9 cellular contexts compared by ENCODE assay signal in genomic region chr1:234604393-234604725, GRCh38. TPM values are rescaled to one million over a fixed set of nuclear protein-coding genes. Genes with fewer than 3 reads are reported as not detected.
DNase-seq lines count a peak whose midpoint lies in the region; TF ChIP-seq lines count a peak whose summit lies in the region.
"Had no signal": no experiment of that assay in that cellular context is flagged by ENCODE, and none has a peak within 500 bp of the region (broad histone marks: within the 10 kb centered on the region; RNA-seq: fewer than 3 reads in every experiment).

No MANE protein-coding gene starts in this region.

- peak overlapping the region; percentile 92 to 100 (median 100) for H3K27ac ChIP-seq in adrenal gland
- peak overlapping the region; percentile 97 to 100 for H3K27ac ChIP-seq in liver (ENCODE audit: low read depth in 1 of 2, low read length in 2 of 2)
- peak overlapping the region; percentile 48 for H3K27ac ChIP-seq in thymus (ENCODE audit: low read depth)

- peaks cover 49% of the 10 kb centered on the region for H3K4me1 Mint-ChIP-seq in activated CD4-positive, alpha-beta T cell treated with anti-CD3 and anti-CD28 coated beads, Interleukin-2, amount 10 ng/mL, durations not matched to agents 24 days and 14 days

- H3K36me3 ChIP-seq in adrenal gland (replicated peaks in 1 of 2) (peaks cover 0 to 38% of the 10 kb centered on the region in 2 donors), liver (ENCODE audit: control insufficient read depth in 4 of 4, insufficient read depth in 3 of 4, low read depth in 1 of 4, low read length in 3 of 4) (peaks cover 0 to 11% (median under 1%) of the 10 kb centered on the region in 4 donors), thymus (ENCODE audit: control insufficient read depth, insufficient read depth) (peaks cover 5% of the 10 kb centered on the region)

- TF ChIP-seq RAD21 in liver (IDR thresholded peaks at IDR 0.05), result no peak

- H3K36me3 Mint-ChIP-seq in activated CD4-positive, alpha-beta T cell treated with anti-CD3 and anti-CD28 coated beads, Interleukin-2, amount 10 ng/mL, durations not matched to agents 24 days and 14 days (ENCODE audit: low read depth), result peaks cover 62% of the 10 kb centered on the region

- TF ChIP-seq CTCF in adrenal gland (IDR thresholded peaks at IDR 0.05) (no peak), liver (IDR thresholded peaks at IDR 0.05; ENCODE audit: low read depth, low read length, missing input control) (no peak)

- H3K27me3 Mint-ChIP-seq in activated CD4-positive, alpha-beta T cell treated with anti-CD3 and anti-CD28 coated beads, Interleukin-2, amount 10 ng/mL, durations not matched to agents 24 days and 14 days, result no peaks in the 10 kb centered on the region

- TF ChIP-seq POLR2A in adrenal gland (IDR thresholded peaks at IDR 0.05), result no peak

- H3K9me3 ChIP-seq in adrenal gland (replicated peaks in 1 of 3), result no peaks in the 10 kb centered on the region
- no peaks in the 10 kb centered on the region for H3K9me3 ChIP-seq in liver (ENCODE audit: control insufficient read depth in 4 of 4, low read length in 3 of 4)
- H3K9me3 ChIP-seq in thymus (ENCODE audit: control insufficient read depth), result no peaks in the 10 kb centered on the region

- peaks cover 55 to 63% of the 10 kb centered on the region in 2 donors for H3K4me1 ChIP-seq in adrenal gland (replicated peaks in 1 of 2)
- H3K4me1 ChIP-seq in liver (ENCODE audit: control insufficient read depth in 4 of 4, insufficient read depth in 4 of 4, low read length in 3 of 4), result peaks cover 2 to 49% (median 28%) of the 10 kb centered on the region in 4 donors
- H3K4me1 ChIP-seq in thymus (ENCODE audit: control insufficient read depth, insufficient read depth, low read length), result peaks cover 36% of the 10 kb centered on the region

- H3K9ac ChIP-seq in liver (ENCODE audit: low read depth in 1 of 2, low read length in 2 of 2), result peak overlapping the region; percentile 99 to 100

- H3K4me3 ChIP-seq in adrenal gland (peak overlapping the region in 1 of 4 donors; percentile 93), liver (ENCODE audit: low read depth in 1 of 3, low read length in 3 of 3) (peak overlapping the region; percentile 75 to 98 (median 94)), thymus (ENCODE audit: low read length) (peak overlapping the region; percentile 4)

- no peak for DNase-seq in activated CD4-positive, alpha-beta T cell treated with anti-CD3 and anti-CD28 coated beads, Interleukin-2, amount 10 ng/mL, durations not matched to agents 24 days and 14 days
- no peak for DNase-seq in activated CD4-positive, alpha-beta T cell treated with anti-CD3 and anti-CD28 coated beads, Interleukin-2, amount 50 U/mL, for 48 hours
- no peak for DNase-seq in adrenal gland
- no peak for DNase-seq in LoVo (ENCODE audit: low spot score)
- DNase-seq in NOMO-1 (lab: John Stamatoyannopoulos, UW; ENCODE audit: unreplicated experiment in 2 of 2), result no peak
- no peak for DNase-seq in HCEC 1CT
- DNase-seq: retina had no signal

- no peaks in the 10 kb centered on the region for H3K9me3 Mint-ChIP-seq in activated CD4-positive, alpha-beta T cell treated with anti-CD3 and anti-CD28 coated beads, Interleukin-2, amount 10 ng/mL, durations not matched to agents 24 days and 14 days

- H3K27ac Mint-ChIP-seq in activated CD4-positive, alpha-beta T cell treated with anti-CD3 and anti-CD28 coated beads, Interleukin-2, amount 10 ng/mL, durations not matched to agents 24 days and 14 days, result peak overlapping the region; percentile 98

- intact Hi-C loops in activated CD4-positive, alpha-beta T cell treated with anti-CD3 and anti-CD28 coated beads, Interleukin-2, amount 10 ng/mL, durations not matched to agents 24 days and 14 days (cut with micrococcal nuclease), result loop anchor here (5.0 to 10.0 kb wide), 2 partner anchors 523 to 1260 kb away; partner anchors contain the start of genes LYST and TOMM20
- intact Hi-C loops in adrenal gland (cut with DNase I), result loop anchor here in 1 of 2 donors (10.0 kb wide), 1 partner anchor 380 kb away; no protein-coding TSS in a partner anchor

- H3K27me3 ChIP-seq in adrenal gland, result no peaks in the 10 kb centered on the region
- H3K27me3 ChIP-seq in liver (ENCODE audit: control insufficient read depth in 4 of 4, insufficient read depth in 4 of 4, low read length in 3 of 4), result no peaks in the 10 kb centered on the region
- H3K27me3 ChIP-seq in thymus (ENCODE audit: control insufficient read depth, insufficient read depth), result no peaks in the 10 kb centered on the region

- H3K4me3 Mint-ChIP-seq in activated CD4-positive, alpha-beta T cell treated with anti-CD3 and anti-CD28 coated beads, Interleukin-2, amount 10 ng/mL, durations not matched to agents 24 days and 14 days, result peak overlapping the region; percentile 97

TF ChIP-seq in liver, 16 proteins besides CTCF, POLR2A, EP300 and RAD21:
- TF ChIP-seq GABPA (IDR thresholded peaks at IDR 0.05 in 1 of 2, conservative IDR thresholded peaks at IDR 0.05 in 1 of 2) (no peak), SP1 (IDR thresholded peaks at IDR 0.05) (no peak), FOXA2 (IDR thresholded peaks at IDR 0.05) (no peak), RXRA (IDR thresholded peaks at IDR 0.05) (no peak), NR2F2 (IDR thresholded peaks at IDR 0.05) (no peak), REST (IDR thresholded peaks at IDR 0.05) (no peak), TAF1 (conservative IDR thresholded peaks at IDR 0.05) (no peak), FOXA1 (IDR thresholded peaks at IDR 0.05) (no peak), ZBTB33 (IDR thresholded peaks at IDR 0.05) (no peak), ATF3 (IDR thresholded peaks at IDR 0.05) (no peak), JUND (IDR thresholded peaks at IDR 0.05) (no peak), MAX (IDR thresholded peaks at IDR 0.05) (no peak), HNF4A (conservative IDR thresholded peaks at IDR 0.05) (no peak), EGR1 (IDR thresholded peaks at IDR 0.05; ENCODE audit: low read depth in 2 of 2) (no peak), HNF4G (IDR thresholded peaks at IDR 0.05) (no peak), YY1 (IDR thresholded peaks at IDR 0.05) (no peak)
TF ChIP-seq in liver: peak in this region for 0.

RNA-seq across cellular contexts. Expression of gene IRF2BP2, which starts 5.6 kb away (rescaled TPM):
- total RNA-seq in activated CD4-positive, alpha-beta T cell treated with anti-CD3 and anti-CD28 coated beads, Interleukin-2, amount 10 ng/mL, durations not matched to agents 24 days and 14 days, result 206 and 217 TPM in 2 replicates
- 100 to 1,000 TPM in 4 of 8 donors, 10 to 100 TPM in 4; 66.5 to 182 (median 102) TPM for total RNA-seq in adrenal gland
- 10 to 100 TPM; 47.2 to 87.6 (median 67.4) TPM for polyA plus RNA-seq in adrenal gland
- 10 to 100 TPM; 31.5 to 48.2 TPM for total RNA-seq in liver
- polyA plus RNA-seq in liver, result 10 to 100 TPM; 22.2 to 39.3 TPM
- 60.3 TPM for polyA plus RNA-seq in thymus

Comparison
In these comparisons a context has a peak if more than half of its experiments do, and no peak if none do; other contexts are left out.
1. H3K27ac ChIP-seq: peak in every context shown above with its lines; median percentile 100 in adrenal gland; 98 in liver; 48 in thymus.